In genomic region chrX:70079870-70080269, GRCh38 we compare ENCODE assay signal across 36 cellular contexts. TPM values are rescaled to one million over a fixed set of nuclear protein-coding genes. Genes with fewer than 3 reads are reported as not detected.
"Had no signal": no experiment of that assay in that cellular context is flagged by ENCODE, and none has a peak within 500 bp of the region (broad histone marks: within the 10 kb centered on the region; RNA-seq: fewer than 3 reads in every experiment).

No MANE protein-coding gene starts in this region.

- H3K4me1 ChIP-seq: ascending aorta had no signal

- H3K36me3 ChIP-seq: ascending aorta, cardiac muscle cell, WERI-Rb-1 had no signal

- H3K27me3 ChIP-seq: ascending aorta, cardiac muscle cell had no signal

- H3K27ac ChIP-seq: ascending aorta, cardiac muscle cell, WERI-Rb-1 had no signal

- FAIRE-seq: TTC549 had no signal

- DNase-seq: activated CD4-positive, alpha-beta memory T cell treated with anti-CD3 and anti-CD28 coated beads for 36 hours; activated CD4-positive, alpha-beta T cell treated with anti-CD3 and anti-CD28 coated beads for 4 hours; activated CD4-positive, alpha-beta T cell treated with anti-CD3 and anti-CD28 coated beads, Interleukin-2, amount 10 ng/mL, durations not matched to agents 24 days and 14 days; activated CD4-positive, alpha-beta T cell treated with anti-CD3 and anti-CD28 coated beads, Interleukin-2, amount 50 U/mL, for 1 hour; activated CD4-positive, alpha-beta T cell treated with anti-CD3 and anti-CD28 coated beads, Interleukin-2, amount 50 U/mL, for 4 hours; activated CD4-positive, CD25-positive, alpha-beta regulatory T cell; activated CD8-positive, alpha-beta memory T cell treated with anti-CD3 and anti-CD28 coated beads, Interleukin-2, amount 50 U/mL, for 4 hours; activated CD8-positive, alpha-beta T cell treated with anti-CD3 and anti-CD28 coated beads for 36 hours; activated effector memory CD4-positive, alpha-beta T cell treated with anti-CD3 and anti-CD28 coated beads, Interleukin-2, amount 50 U/mL, for 16 hours; activated gamma-delta T cell treated with Interleukin-2 at 50 U/mL for 16 hours; activated naive CD4-positive, alpha-beta T cell; activated naive CD4-positive, alpha-beta T cell treated with anti-CD3 and anti-CD28 coated beads for 36 hours; activated naive CD8-positive, alpha-beta T cell treated with anti-CD3 and anti-CD28 coated beads, Interleukin-2, amount 10 ng/mL, durations not matched to agents 7 days and 5 days; activated naive CD8-positive, alpha-beta T cell treated with anti-CD3 and anti-CD28 coated beads, Interleukin-2, amount 50 U/mL, for 24 hours; activated T-cell treated with anti-CD3 and anti-CD28 coated beads for 4 hours; activated T-cell treated with anti-CD3 and anti-CD28 coated beads, Interleukin-2, amount 50 U/mL, for 1 hour; activated T-cell treated with anti-CD3 and anti-CD28 coated beads, Interleukin-2, amount 50 U/mL, for 4 hours; activated T-cell treated with anti-CD3 and anti-CD28 coated beads, Interleukin-2, amount 50 U/mL, for 72 hours; amygdala; anterior cingulate cortex; caudate nucleus; cerebellar nuclear complex; T-helper 1 cell; T-helper 2 cell; T-helper 9 cell; WERI-Rb-1 had no signal

- H3K9me3 ChIP-seq: ascending aorta had no signal

- ATAC-seq: activated CD4-positive, CD25-positive, alpha-beta regulatory T cell treated with anti-CD3 and anti-CD28 coated beads, Interleukin-2, amount 50 U/mL, for 24 hours; activated CD8-positive, alpha-beta T cell treated with anti-CD3 and anti-CD28 coated beads for 36 hours; activated naive CD8-positive, alpha-beta T cell treated with anti-CD3 and anti-CD28 coated beads, Interleukin-2, amount 50 U/mL, for 24 hours; activated T-cell treated with anti-CD3 and anti-CD28 coated beads, Interleukin-2, amount 50 U/mL, for 4 hours; activated T-cell treated with anti-CD3 and anti-CD28 coated beads, Interleukin-2, amount 50 U/mL, for 72 hours; activated T-helper 17 cell treated with anti-CD3 and anti-CD28 coated beads, Interleukin-2, amount 50 U/mL, for 72 hours; WTC11 had no signal

- H3K4me3 ChIP-seq: ascending aorta, cardiac muscle cell had no signal

RNA-seq across cellular contexts. Expression of gene OTUD6A, which starts 17.6 kb away (rescaled TPM):
- total RNA-seq: activated CD4-positive, alpha-beta memory T cell treated with anti-CD3 and anti-CD28 coated beads for 36 hours; activated CD4-positive, alpha-beta T cell treated with anti-CD3 and anti-CD28 coated beads, Interleukin-2, amount 10 ng/mL, durations not matched to agents 24 days and 14 days; activated CD8-positive, alpha-beta memory T cell treated with anti-CD3 and anti-CD28 coated beads for 36 hours; activated CD8-positive, alpha-beta T cell treated with anti-CD3 and anti-CD28 coated beads for 36 hours; activated naive CD4-positive, alpha-beta T cell treated with anti-CD3 and anti-CD28 coated beads for 36 hours; activated naive CD8-positive, alpha-beta T cell treated with anti-CD3 and anti-CD28 coated beads, Interleukin-2, amount 10 ng/mL, durations not matched to agents 7 days and 5 days; activated T-cell treated with anti-CD3 and anti-CD28 coated beads, Interleukin-2, amount 50 U/mL, for 4 hours; activated T-cell treated with anti-CD3 and anti-CD28 coated beads, Interleukin-2, amount 50 U/mL, for 72 hours; activated T-helper 1 cell treated with anti-CD3 and anti-CD28 coated beads, Interleukin-12 subunit alpha, Interleukin-12 subunit beta, Interleukin-2, Interleukin-4 antibody, amounts not matched to agents 30 ng/mL and 10 ng/mL and 1 ng/mL, durations not matched to agents 14 hours and 24 hours and 36 hours; activated T-helper 17 cell treated with anti-CD3 and anti-CD28 coated beads, Interleukin-2, amount 50 U/mL, for 72 hours; ascending aorta; cardiac muscle cell; chondrocyte had no signal
- polyA plus RNA-seq: adipose tissue, cardiac muscle cell had no signal

RNA-seq across cellular contexts. Expression of gene AWAT2, which starts 30.1 kb away (rescaled TPM):
- total RNA-seq: activated CD4-positive, alpha-beta memory T cell treated with anti-CD3 and anti-CD28 coated beads for 36 hours; activated CD4-positive, alpha-beta T cell treated with anti-CD3 and anti-CD28 coated beads, Interleukin-2, amount 10 ng/mL, durations not matched to agents 24 days and 14 days; activated CD8-positive, alpha-beta memory T cell treated with anti-CD3 and anti-CD28 coated beads for 36 hours; activated CD8-positive, alpha-beta T cell treated with anti-CD3 and anti-CD28 coated beads for 36 hours; activated naive CD4-positive, alpha-beta T cell treated with anti-CD3 and anti-CD28 coated beads for 36 hours; activated naive CD8-positive, alpha-beta T cell treated with anti-CD3 and anti-CD28 coated beads, Interleukin-2, amount 10 ng/mL, durations not matched to agents 7 days and 5 days; activated T-cell treated with anti-CD3 and anti-CD28 coated beads, Interleukin-2, amount 50 U/mL, for 4 hours; activated T-cell treated with anti-CD3 and anti-CD28 coated beads, Interleukin-2, amount 50 U/mL, for 72 hours; activated T-helper 1 cell treated with anti-CD3 and anti-CD28 coated beads, Interleukin-12 subunit alpha, Interleukin-12 subunit beta, Interleukin-2, Interleukin-4 antibody, amounts not matched to agents 30 ng/mL and 10 ng/mL and 1 ng/mL, durations not matched to agents 14 hours and 24 hours and 36 hours; activated T-helper 17 cell treated with anti-CD3 and anti-CD28 coated beads, Interleukin-2, amount 50 U/mL, for 72 hours; ascending aorta; cardiac muscle cell; chondrocyte; WTC11 had no signal
- polyA plus RNA-seq: adipose tissue, cardiac muscle cell had no signal
